Comparison of ENCODE assay signal across 8 cellular contexts in genomic region chr6:138765896-138766487, GRCh38. TPM values are rescaled to one million over a fixed set of nuclear protein-coding genes. Genes with fewer than 3 reads are reported as not detected.
A peak's percentile ranks its signal among the peaks of the same experiment; 100 is the strongest.
DNase-seq lines count a peak whose midpoint lies in the region; ATAC-seq and TF ChIP-seq lines count a peak whose summit lies in the region.

No MANE protein-coding gene starts in this region.

- H3K4me1 Mint-ChIP-seq in T-helper 17 cell: peaks cover 2% of the 10 kb centered on the region
- H3K4me1 Mint-ChIP-seq in stimulated activated naive CD8-positive, alpha-beta T cell treated with anti-CD3 and anti-CD28 coated beads, Interleukin-15, amount 100 ng/mL, for 72 hours: peaks cover 13% of the 10 kb centered on the region

- H3K9me3 ChIP-seq in T-helper 17 cell (ENCODE audit: control insufficient read depth, low read length, poor library complexity, severe bottlenecking): no peaks in the 10 kb centered on the region
- H3K9me3 ChIP-seq in spleen: no peaks in the 10 kb centered on the region

- no peak for ATAC-seq in T-helper 17 cell
- ATAC-seq in stimulated activated naive CD8-positive, alpha-beta T cell treated with anti-CD3 and anti-CD28 coated beads, Interleukin-15, amount 100 ng/mL, for 72 hours: no peak

- no peak overlapping the region for H3K4me3 ChIP-seq in spleen

- WGBS in spleen, 5 donors: 89 to 95% (median 93%) methylated on average over 3 of the region's 3 CpGs

- peak; percentile 43 to 80 (median 71) for TF ChIP-seq CTCF in spleen (IDR thresholded peaks at IDR 0.05 in 8 of 11, conservative IDR thresholded peaks at IDR 0.05 in 3 of 11)

- H3K27me3 Mint-ChIP-seq in T-helper 17 cell: peaks cover 7% of the 10 kb centered on the region
- H3K27me3 Mint-ChIP-seq in stimulated activated naive CD8-positive, alpha-beta T cell treated with anti-CD3 and anti-CD28 coated beads, Interleukin-15, amount 100 ng/mL, for 72 hours: no peaks in the 10 kb centered on the region

- TF ChIP-seq POLR2A in spleen (IDR thresholded peaks at IDR 0.05): no peak

- H3K36me3 Mint-ChIP-seq in T-helper 17 cell (ENCODE audit: low read depth): peaks cover 3% of the 10 kb centered on the region

- DNase-seq in DMS153 (lab: John Stamatoyannopoulos, UW) (peak; percentile 15), Kasumi-1 (lab: John Stamatoyannopoulos, UW) (peak; percentile 65 to 68), T-helper 17 cell (no peak), germinal center (ENCODE audit: low spot score) (peak; percentile 36), spleen (no peak), KG1 (lab: John Stamatoyannopoulos, UW) (no peak), NCI-H2029 treated with DMSO at 0.1 percent for 48 hours (lab: John Stamatoyannopoulos, UW) (no peak)
- no peak for DNase-seq in stimulated activated naive CD8-positive, alpha-beta T cell treated with anti-CD3 and anti-CD28 coated beads, Interleukin-15, amount 100 ng/mL, for 72 hours

- peak overlapping the region; percentile 41 for H3K27ac Mint-ChIP-seq in T-helper 17 cell
- no peak overlapping the region for H3K27ac Mint-ChIP-seq in stimulated activated naive CD8-positive, alpha-beta T cell treated with anti-CD3 and anti-CD28 coated beads, Interleukin-15, amount 100 ng/mL, for 72 hours

- H3K9me3 Mint-ChIP-seq in stimulated activated naive CD8-positive, alpha-beta T cell treated with anti-CD3 and anti-CD28 coated beads, Interleukin-15, amount 100 ng/mL, for 72 hours: no peaks in the 10 kb centered on the region

- intact Hi-C loops in spleen (cut with DNase I; ENCODE audit: low total_unique reads): loop anchor here (2.0 to 10.0 kb wide), 4 partner anchors 71 to 651 kb away; no protein-coding TSS in a partner anchor

- H3K4me3 Mint-ChIP-seq in T-helper 17 cell: no peak overlapping the region
- H3K4me3 Mint-ChIP-seq in stimulated activated naive CD8-positive, alpha-beta T cell treated with anti-CD3 and anti-CD28 coated beads, Interleukin-15, amount 100 ng/mL, for 72 hours: no peak overlapping the region

- no peaks in the 10 kb centered on the region for H3K27me3 ChIP-seq in spleen (replicated peaks in 1 of 7)

- H3K36me3 ChIP-seq in spleen: no peaks in the 10 kb centered on the region

- peaks cover 0 to 15% (median 0%) of the 10 kb centered on the region in 6 donors for H3K4me1 ChIP-seq in spleen

- no peak overlapping the region for H3K27ac ChIP-seq in spleen

RNA-seq across cellular contexts. Expression of gene CCDC28A, which starts 7.6 kb away (rescaled TPM):
- total RNA-seq in T-helper 17 cell (10 to 100 TPM; 21.3 to 26.2 TPM), spleen (10 to 100 TPM; 20.0 to 36.9 (median 28.9) TPM)
- polyA plus RNA-seq in spleen: 10 to 100 TPM; 35.3 to 43.9 (median 43.0) TPM

RNA-seq across cellular contexts. Expression of gene ECT2L, which starts 29.9 kb away (rescaled TPM):
- total RNA-seq in T-helper 17 cell: not detected
- under 1 TPM in 1 of 7 donors, not detected in 6; 0.13 TPM for total RNA-seq in spleen
- under 1 TPM in 2 of 3 donors, not detected in 1; 0.12 to 0.17 TPM for polyA plus RNA-seq in spleen

Comparison
In these comparisons a context has a peak if more than half of its experiments do, and no peak if none do; other contexts are left out.
1. DNase-seq: peak in DMS153 (single experiment), Kasumi-1 (2 of 2) and germinal center (single experiment); none in T-helper 17 cell (0 of 3), spleen (single experiment), KG1 (single experiment), stimulated activated naive CD8-positive, alpha-beta T cell treated with anti-CD3 and anti-CD28 coated beads, Interleukin-15, amount 100 ng/mL, for 72 hours (0 of 2) and NCI-H2029 treated with DMSO at 0.1 percent for 48 hours (single experiment).